ENCODE assay signal across 21 cellular contexts in genomic region chr1:1929102-1929638, GRCh38. TPM values are rescaled to one million over a fixed set of nuclear protein-coding genes. Genes with fewer than 3 reads are reported as not detected.
DNase-seq lines count a peak whose midpoint lies in the region; ATAC-seq and TF ChIP-seq lines count a peak whose summit lies in the region.
"Had no signal": no experiment of that assay in that cellular context is flagged by ENCODE, and none has a peak within 500 bp of the region (broad histone marks: within the 10 kb centered on the region; RNA-seq: fewer than 3 reads in every experiment).

No MANE protein-coding gene starts in this region.

- TF ChIP-seq CTCF in right atrium auricular region (IDR thresholded peaks at IDR 0.05) (no peak), chondrocyte (IDR thresholded peaks at IDR 0.05) (no peak)

- peak; percentile 9 for ATAC-seq in Right ventricle myocardium superior (ENCODE audit: poor library complexity)
- ATAC-seq in left ventricle myocardium superior, result peak; percentile 3
- no peak for ATAC-seq in GM18867 (IDR thresholded peaks at IDR 0.05; ENCODE audit: unreplicated experiment)
- ATAC-seq: GM12878, HCT116, T-cell had no signal

- no peaks in the 10 kb centered on the region for H3K36me3 ChIP-seq in right atrium auricular region
- H3K36me3 ChIP-seq in SJCRH30, result no peaks in the 10 kb centered on the region

- intact Hi-C loops in Right ventricle myocardium superior (cut with DNase I), result no loop called here
- intact Hi-C loops in left ventricle myocardium superior (cut with micrococcal nuclease), result no loop called here

- H3K27ac ChIP-seq in right atrium auricular region (no peak overlapping the region), SJCRH30 (no peak overlapping the region)
- H3K27ac ChIP-seq: RWPE1 had no signal

- H3K27me3 Mint-ChIP-seq in chondrocyte (ENCODE audit: low read depth), result peaks cover 2% of the 10 kb centered on the region
- H3K27me3 Mint-ChIP-seq: CD4-positive, CD25-positive, alpha-beta regulatory T cell; T-cell had no signal

- H3K27ac Mint-ChIP-seq in chondrocyte (ENCODE audit: unreplicated experiment), result no peak overlapping the region
- H3K27ac Mint-ChIP-seq: CD4-positive, CD25-positive, alpha-beta regulatory T cell; T-cell had no signal

- H3K4me1 ChIP-seq in right atrium auricular region (peaks cover 0 to 17% of the 10 kb centered on the region in 2 donors), SJCRH30 (no peaks in the 10 kb centered on the region)

- H3K9me3 Mint-ChIP-seq in chondrocyte (ENCODE audit: low read depth), result no peaks in the 10 kb centered on the region

- H3K4me3 ChIP-seq in right atrium auricular region (no peak overlapping the region), SJCRH30 (no peak overlapping the region)
- H3K4me3 ChIP-seq: GM12878, K562 had no signal

- H3K9me3 ChIP-seq in right atrium auricular region (no peaks in the 10 kb centered on the region), SJCRH30 (replicated peaks) (no peaks in the 10 kb centered on the region)

- H3K36me3 Mint-ChIP-seq in chondrocyte (ENCODE audit: low read depth), result peaks cover 1% of the 10 kb centered on the region
- H3K36me3 Mint-ChIP-seq: CD4-positive, CD25-positive, alpha-beta regulatory T cell; T-cell had no signal

- no peak overlapping the region for H3K4me3 Mint-ChIP-seq in chondrocyte (ENCODE audit: unreplicated experiment)
- H3K4me3 Mint-ChIP-seq: CD4-positive, CD25-positive, alpha-beta regulatory T cell; T-cell had no signal

- H3K27me3 ChIP-seq in right atrium auricular region, result no peaks in the 10 kb centered on the region
- peaks cover 5% of the 10 kb centered on the region; the same call in 1 of the 2 replicates for H3K27me3 ChIP-seq in SJCRH30

- peak; percentile 35 for DNase-seq in Right ventricle myocardium superior
- DNase-seq in right atrium auricular region (ENCODE audit: low spot score), result no peak
- peak; percentile 66 for DNase-seq in chondrocyte (ENCODE audit: low spot score)
- no peak for DNase-seq in left ventricle myocardium superior
- DNase-seq in SJCRH30, result no peak
- DNase-seq in NCI-H128 (lab: John Stamatoyannopoulos, UW; ENCODE audit: unreplicated experiment), result no peak
- DNase-seq: CD4-positive, CD25-positive, alpha-beta regulatory T cell; DMS79 treated with DMSO at 0.1 percent for 48 hours; MM.1S; NCI-H1048; NCI-H1436 treated with DMSO at 0.1 percent for 48 hours; NCI-H1930; NCI-H2227 treated with DMSO at 0.1 percent for 48 hours; NCI-H510A treated with DMSO at 0.1 percent for 48 hours; NCI-H748 treated with DMSO at 0.1 percent for 48 hours; T-cell had no signal

- no peaks in the 10 kb centered on the region for H3K4me1 Mint-ChIP-seq in chondrocyte (ENCODE audit: low read depth)
- H3K4me1 Mint-ChIP-seq: CD4-positive, CD25-positive, alpha-beta regulatory T cell; T-cell had no signal

RNA-seq across cellular contexts. Expression of gene TMEM52, which starts 10.1 kb away (rescaled TPM):
- total RNA-seq in Right ventricle myocardium superior (2.1 TPM), right atrium auricular region (1 to 10 TPM in 1 of 2 donors, under 1 TPM in 1; 0.51 to 1.8 TPM), chondrocyte (0.67 to 0.90 TPM (median 0.68 TPM) in 3 replicates), left ventricle myocardium superior (1.7 TPM)
- 0.61 and 1.0 TPM in 2 replicates for total RNA-seq in SJCRH30 (2014; rRNA removed; shearing (Covaris generic))

RNA-seq across cellular contexts. Expression of gene CALML6, which starts 14.1 kb away (rescaled TPM):
- total RNA-seq in Right ventricle myocardium superior (not detected), right atrium auricular region (not detected), chondrocyte (2.1 to 2.3 TPM (median 2.1 TPM) in 3 replicates), left ventricle myocardium superior (not detected)
- total RNA-seq in SJCRH30 (2014; rRNA removed; shearing (Covaris generic)), result 0.12 and 0.20 TPM in 2 replicates
- total RNA-seq: CD4-positive, CD25-positive, alpha-beta regulatory T cell; K562 had no signal

RNA-seq across cellular contexts. Expression of gene GNB1, which starts 38.3 kb away (rescaled TPM):
- total RNA-seq in Right ventricle myocardium superior (154 TPM), right atrium auricular region (10 to 100 TPM; 69.9 to 91.6 TPM), chondrocyte (419 to 543 TPM (median 538 TPM) in 3 replicates), left ventricle myocardium superior (172 TPM)
- total RNA-seq in SJCRH30 (2014; rRNA removed; shearing (Covaris generic)), result 167 and 184 TPM in 2 replicates

Comparison
In these comparisons a context has a peak if more than half of its experiments do, and no peak if none do; other contexts are left out.
1. DNase-seq: peak in Right ventricle myocardium superior (single experiment) and chondrocyte (single experiment); none in right atrium auricular region (single experiment), left ventricle myocardium superior (single experiment), SJCRH30 (0 of 2) and NCI-H128 (single experiment).